Comparison of ENCODE assay signal across 9 cellular contexts in the genomic region with DNA sequence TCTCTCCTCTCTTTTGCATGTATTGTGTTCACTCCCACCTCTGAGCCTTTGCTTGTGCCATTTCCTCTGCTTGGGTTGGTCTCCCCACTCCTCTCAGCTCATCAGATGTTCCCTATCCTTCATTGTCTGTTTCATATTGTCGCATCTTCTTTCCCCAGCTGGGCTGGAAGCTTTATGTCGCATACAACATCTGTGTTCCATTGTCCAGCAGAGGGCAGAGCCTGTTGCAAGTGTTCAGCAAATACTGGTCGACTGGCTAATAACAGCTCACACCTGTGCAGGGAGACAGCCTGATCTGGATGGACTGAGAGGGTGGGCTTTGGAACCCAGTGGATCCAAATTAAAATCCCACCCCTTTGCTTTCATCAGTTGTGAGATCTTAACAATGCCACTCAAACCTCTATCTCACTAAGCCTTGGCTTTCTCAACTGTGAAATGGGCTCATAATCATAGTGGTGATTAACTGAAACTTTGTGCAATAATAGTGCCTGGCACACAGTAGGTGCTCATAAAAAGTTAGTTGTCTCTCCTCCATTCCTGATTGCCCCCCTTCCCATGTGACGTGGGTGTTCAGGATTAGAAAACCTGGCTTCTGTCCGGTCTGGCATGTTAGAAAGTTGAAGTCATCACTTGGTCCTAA.
DNase-seq lines count a peak whose midpoint lies in the region; ATAC-seq, FAIRE-seq and TF ChIP-seq lines count a peak whose summit lies in the region.
"Had no signal": no experiment of that assay in that cellular context is flagged by ENCODE, and none has a peak within 500 bp of the region (broad histone marks: within the 10 kb centered on the region; RNA-seq: fewer than 3 reads in every experiment).

No MANE protein-coding gene starts in this region.

- no peak overlapping the region for H3K27ac ChIP-seq in A673 (ENCODE audit: low read depth, low read length, poor library complexity, severe bottlenecking)
- no peak overlapping the region for H3K27ac ChIP-seq in SU-DHL-6 (ENCODE audit: low read depth, low read length)
- no peak overlapping the region for H3K27ac ChIP-seq in pancreas

- POLR2A ChIA-PET in A673 (lab: Charles Lee; ENCODE audit: low non-redundant PET) (no interaction called here), GM10248 (lab: Yijun Ruan, JAX) (no interaction called here)
- POLR2A ChIA-PET in activated CD4-positive, alpha-beta T cell treated with anti-CD3 and anti-CD28 coated beads for 36 hours (lab: Charles Lee): no interaction called here

- DNase-seq in A673 (ENCODE audit: low spot score) (no peak), GM10248 (ENCODE audit: extremely low spot score) (no peak), immature natural killer cell (no peak), mesenteric fat pad (ENCODE audit: low spot score) (no peak), pancreas (no peak)
- no peak for DNase-seq in activated CD4-positive, alpha-beta T cell treated with anti-CD3 and anti-CD28 coated beads for 36 hours
- DNase-seq: substantia nigra had no signal

- no peak overlapping the region for H2AFZ ChIP-seq in SU-DHL-6 (ENCODE audit: low read depth, low read length, severe bottlenecking)

- peaks cover 0 to 1% (median 0%) of the 10 kb centered on the region in 6 donors for H3K9me3 Mint-ChIP-seq in immature natural killer cell
- H3K9me3 Mint-ChIP-seq in activated CD4-positive, alpha-beta T cell treated with anti-CD3 and anti-CD28 coated beads for 36 hours (ENCODE audit: low read depth): peaks cover 10% of the 10 kb centered on the region

- no peaks in the 10 kb centered on the region for H3K79me2 ChIP-seq in SU-DHL-6 (ENCODE audit: insufficient read depth, low read length)

- peaks cover 74 to 78% of the 10 kb centered on the region in 2 donors for H3K4me1 Mint-ChIP-seq in immature natural killer cell
- H3K4me1 Mint-ChIP-seq in activated CD4-positive, alpha-beta T cell treated with anti-CD3 and anti-CD28 coated beads for 36 hours: peaks cover 63% of the 10 kb centered on the region

- no peak for FAIRE-seq in pancreas (lab: Jason Lieb, UNC)

- H3K4me2 ChIP-seq in SU-DHL-6 (ENCODE audit: low read depth, low read length, poor library complexity, severe bottlenecking): no peak overlapping the region

- peaks cover 13 to 27% (median 21%) of the 10 kb centered on the region in 3 donors for H3K36me3 Mint-ChIP-seq in immature natural killer cell
- peaks cover 5% of the 10 kb centered on the region for H3K36me3 Mint-ChIP-seq in activated CD4-positive, alpha-beta T cell treated with anti-CD3 and anti-CD28 coated beads for 36 hours (ENCODE audit: low read depth)

- CTCF ChIA-PET in A673 (lab: Charles Lee): interaction anchor here (0.5 kb wide), 1 partner anchor 107 kb away, joined by 6 read pairs; no protein-coding TSS in a partner anchor
- CTCF ChIA-PET in GM10248 (lab: Yijun Ruan, JAX): interaction anchor here (0.7 to 5.3 kb wide), 33 partner anchors 8 to 222 kb away, joined by 3 to 36 read pairs (median 6); no protein-coding TSS in a partner anchor
- CTCF ChIA-PET in activated CD4-positive, alpha-beta T cell treated with anti-CD3 and anti-CD28 coated beads for 36 hours (lab: Charles Lee): interaction anchor here (0.9 to 1.3 kb wide), 3 partner anchors 13 to 26 kb away, joined by 4 to 6 read pairs (median 4); no protein-coding TSS in a partner anchor

- H3K27me3 Mint-ChIP-seq in immature natural killer cell (ENCODE audit: low read depth in 3 of 3): peaks cover 11 to 19% (median 18%) of the 10 kb centered on the region in 3 donors
- peaks cover 2% of the 10 kb centered on the region for H3K27me3 Mint-ChIP-seq in activated CD4-positive, alpha-beta T cell treated with anti-CD3 and anti-CD28 coated beads for 36 hours

- H3K4me3 Mint-ChIP-seq in immature natural killer cell: peak overlapping the region in 4 of 5 donors; percentile 48 to 68 (median 58)
- H3K4me3 Mint-ChIP-seq in activated CD4-positive, alpha-beta T cell treated with anti-CD3 and anti-CD28 coated beads for 36 hours: no peak overlapping the region

- no peaks in the 10 kb centered on the region for H3K4me1 ChIP-seq in A673 (ENCODE audit: insufficient read depth, low read length, poor library complexity, severe bottlenecking)
- H3K4me1 ChIP-seq in pancreas: no peaks in the 10 kb centered on the region

- intact Hi-C loops in A673 (cut with micrococcal nuclease; ENCODE audit: unreplicated experiment) (no loop called here), pancreas (cut with DNase I) (no loop called here)
- intact Hi-C loops in activated CD4-positive, alpha-beta T cell treated with anti-CD3 and anti-CD28 coated beads for 36 hours (cut with DNase I, micrococcal nuclease): loop anchor here in 1 of 2 experiments (5.0 kb wide), 1 partner anchor 42 kb away; no protein-coding TSS in a partner anchor

- TF ChIP-seq CTCF in A673 (conservative IDR thresholded peaks at IDR 0.05; ENCODE audit: low read depth, low read length) (peak; percentile 31; the same call in 1 of the 2 replicates), GM10248 (IDR thresholded peaks at IDR 0.05; ENCODE audit: control extremely low read depth, extremely low read depth, low read depth, missing control alignments) (peak; percentile 83), SU-DHL-6 (IDR thresholded peaks at IDR 0.05; ENCODE audit: insufficient read depth, low read length, poor library complexity, severe bottlenecking) (peak; percentile 46), pancreas (IDR thresholded peaks at IDR 0.05) (no peak)

- ATAC-seq in activated CD4-positive, alpha-beta T cell treated with anti-CD3 and anti-CD28 coated beads for 36 hours: no peak
- ATAC-seq in HG03439 (IDR thresholded peaks at IDR 0.05; ENCODE audit: unreplicated experiment) (no peak), pancreas (no peak)

- peak overlapping the region; percentile 81 to 93 (median 88) for H3K27ac Mint-ChIP-seq in immature natural killer cell
- H3K27ac Mint-ChIP-seq in activated CD4-positive, alpha-beta T cell treated with anti-CD3 and anti-CD28 coated beads for 36 hours: no peak overlapping the region

- WGBS in pancreas, 2 donors: 58 to 69% methylated on average over 5 of the region's 5 CpGs

- H3K27me3 ChIP-seq in A673 (replicated peaks; ENCODE audit: insufficient read depth, low read depth, low read length, poor library complexity) (no peaks in the 10 kb centered on the region), SU-DHL-6 (ENCODE audit: low read length) (no peaks in the 10 kb centered on the region), pancreas (no peaks in the 10 kb centered on the region)

- H3K36me3 ChIP-seq in A673 (ENCODE audit: insufficient read depth, low read length, poor library complexity, severe bottlenecking): no peaks in the 10 kb centered on the region
- H3K36me3 ChIP-seq in SU-DHL-6 (ENCODE audit: low read length): no peaks in the 10 kb centered on the region
- no peaks in the 10 kb centered on the region for H3K36me3 ChIP-seq in pancreas

- H3K9me3 ChIP-seq in A673 (ENCODE audit: low read depth, low read length, poor library complexity, severe bottlenecking) (no peaks in the 10 kb centered on the region), SU-DHL-6 (ENCODE audit: insufficient read depth, low read length) (no peaks in the 10 kb centered on the region), pancreas (no peaks in the 10 kb centered on the region)

- no peak overlapping the region for H3K9ac ChIP-seq in SU-DHL-6 (ENCODE audit: low read length)

- H3K4me3 ChIP-seq in A673 (ENCODE audit: low read depth, low read length, poor library complexity, severe bottlenecking) (no peak overlapping the region), SU-DHL-6 (ENCODE audit: insufficient read depth, low read length, poor library complexity, severe bottlenecking) (no peak overlapping the region), pancreas (no peak overlapping the region)

- H4K20me1 ChIP-seq in SU-DHL-6 (ENCODE audit: low read depth, low read length): no peaks in the 10 kb centered on the region

- no peaks in the 10 kb centered on the region for H3K9me2 ChIP-seq in SU-DHL-6 (replicated peaks; ENCODE audit: insufficient read depth, low read length)

- no peaks in the 10 kb centered on the region for H3F3A ChIP-seq in SU-DHL-6 (ENCODE audit: insufficient read depth)

- BruUV-seq in A673 (replicated peaks; lab: Mats Ljungman, UMichigan): no TSS peak

Comparison
In these comparisons a context has a peak if more than half of its experiments do, and no peak if none do; other contexts are left out.
1. CTCF ChIP-seq: peak in A673 (single experiment), GM10248 (single experiment) and SU-DHL-6 (single experiment); none in pancreas (0 of 4).